In the genomic region with DNA sequence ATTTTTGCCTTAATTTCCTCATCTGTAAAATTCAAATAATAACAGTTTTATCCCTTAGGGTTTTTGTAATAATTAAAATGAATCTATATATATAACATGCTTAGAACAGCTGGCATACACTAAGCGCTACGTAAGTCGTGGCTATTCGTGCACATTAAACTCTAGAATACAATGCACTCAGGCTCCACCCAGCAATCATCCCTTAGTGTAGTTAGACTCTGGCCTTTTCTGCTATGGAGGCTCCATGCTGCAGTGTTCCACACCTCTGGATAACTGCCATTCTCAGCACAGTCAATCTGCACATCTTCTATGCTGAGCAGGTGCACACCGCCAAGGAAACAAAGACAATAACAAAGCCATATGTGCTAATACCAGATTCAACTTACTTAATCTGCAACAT, we compare ENCODE assay signal across 21 cellular contexts.
"Had no signal": no experiment of that assay in that cellular context is flagged by ENCODE, and none has a peak within 500 bp of the region (broad histone marks: within the 10 kb centered on the region; RNA-seq: fewer than 3 reads in every experiment).

No MANE protein-coding gene starts in this region.

- ATAC-seq: heart right ventricle; left lung; lower lobe of right lung; naive thymus-derived CD4-positive, alpha-beta T cell; natural killer cell treated with Interleukin-12 subunit alpha and Interleukin-12 subunit beta and Interleukin-15 and Interleukin-18, amount 100 ng/mL, for 72 hours; right lobe of liver had no signal

- DNase-seq: heart right ventricle; islet precursor cell; left lung; lower lobe of right lung; mammary epithelial cell; mesendoderm; naive thymus-derived CD4-positive, alpha-beta T cell; ovary; right lobe of liver; stimulated activated CD4-positive, alpha-beta T cell treated with anti-CD3 and anti-CD28 coated beads, Interleukin-12 subunit alpha, Interleukin-12 subunit beta, amount 100 ng/mL, for 4 hours; stimulated activated CD4-positive, alpha-beta T cell treated with anti-CD3 and anti-CD28 coated beads, Interleukin-15, amount 100 ng/mL, for 24 hours; stimulated activated CD4-positive, alpha-beta T cell treated with anti-CD3 and anti-CD28 coated beads, Interleukin-2, amount 100 ng/mL, for 24 hours; stimulated activated CD4-positive, alpha-beta T cell treated with anti-CD3 and anti-CD28 coated beads, Interleukin-4, amount 100 ng/mL, for 1 hour; stimulated activated naive CD4-positive, alpha-beta T cell; substantia nigra; upper lobe of left lung had no signal

- H3K4me3 ChIP-seq: heart right ventricle, hepatocyte, left lung, lower lobe of right lung, ovary, right atrium auricular region, right lobe of liver, tibial nerve, upper lobe of left lung, vagina had no signal

- H3K27me3 ChIP-seq: heart right ventricle, hepatocyte, left lung, ovary, right atrium auricular region, right lobe of liver, tibial nerve, upper lobe of left lung, vagina had no signal

- H3K9me3 ChIP-seq: heart right ventricle, left lung, lower lobe of right lung, ovary, right atrium auricular region, right lobe of liver, tibial nerve, upper lobe of left lung, vagina had no signal

- H3K36me3 ChIP-seq: heart right ventricle, left lung, lower lobe of right lung, ovary, right atrium auricular region, right lobe of liver, tibial nerve, upper lobe of left lung, vagina had no signal

- H3K27ac ChIP-seq: heart right ventricle, hepatocyte, left lung, lower lobe of right lung, ovary, right atrium auricular region, right lobe of liver, tibial nerve, upper lobe of left lung, vagina had no signal

- H3K4me1 ChIP-seq: heart right ventricle, left lung, lower lobe of right lung, right atrium auricular region, right lobe of liver, tibial nerve, upper lobe of left lung, vagina had no signal
